Comparison of ENCODE assay signal across 15 cellular contexts in genomic region chr9:75389096-75389495, GRCh38.
DNase-seq lines count a peak whose midpoint lies in the region; ATAC-seq and TF ChIP-seq lines count a peak whose summit lies in the region.
"Had no signal": no experiment of that assay in that cellular context is flagged by ENCODE, and none has a peak within 500 bp of the region (broad histone marks: within the 10 kb centered on the region; RNA-seq: fewer than 3 reads in every experiment).

No MANE protein-coding gene starts in this region.

- peak overlapping the region; percentile 3 to 40 for H3K27ac ChIP-seq in tibial artery
- H3K27ac ChIP-seq: A549, C4-2B had no signal

- ATAC-seq in HG03135 (IDR thresholded peaks at IDR 0.05; ENCODE audit: unreplicated experiment): no peak
- ATAC-seq in HG03097 (IDR thresholded peaks at IDR 0.05; ENCODE audit: low FRiP score, unreplicated experiment): no peak
- ATAC-seq: A549 had no signal

- DNase-seq in M059J (ENCODE audit: low read depth) (peak; percentile 18), astrocyte of the spinal cord (ENCODE audit: low read depth, low spot score) (peak; percentile 20), myocyte (ENCODE audit: low read depth) (peak; percentile 10), tibial artery (no peak)
- DNase-seq in NK-92 treated with Interleukin-12 subunit alpha and Interleukin-12 subunit beta, amount 100 ng/mL, for 24 hours (lab: John Stamatoyannopoulos, UW): no peak
- DNase-seq: BE2C; CD4-positive, alpha-beta memory T cell; DMS153; EL; HFFc6 had no signal

- no peaks in the 10 kb centered on the region for H3K27me3 ChIP-seq in tibial artery
- H3K27me3 ChIP-seq: BE2C had no signal

- intact Hi-C loops in tibial artery (cut with DNase I; ENCODE audit: low total_unique reads): no loop called here

- peaks cover 0 to 28% (median 12%) of the 10 kb centered on the region in 4 donors for H3K4me1 ChIP-seq in tibial artery
- H3K4me1 ChIP-seq: A549, BE2C, HAP-1 had no signal

- TF ChIP-seq CTCF in astrocyte of the spinal cord (IDR thresholded peaks at IDR 0.05; ENCODE audit: low read depth, low read length): no peak
- no peak for TF ChIP-seq CTCF in tibial artery (IDR thresholded peaks at IDR 0.05)

- H3K9me3 ChIP-seq in tibial artery: peaks cover 0 to 20% (median 0%) of the 10 kb centered on the region in 3 donors
- H3K9me3 ChIP-seq: A549, BE2C had no signal

- no peaks in the 10 kb centered on the region for H3K36me3 ChIP-seq in tibial artery
- H3K36me3 ChIP-seq: BE2C, HAP-1 had no signal

- H3K4me3 ChIP-seq in astrocyte of the spinal cord (ENCODE audit: low read depth, low read length) (no peak overlapping the region), tibial artery (no peak overlapping the region)
- H3K4me3 ChIP-seq: A549, HAP-1 had no signal

- in situ Hi-C loops in astrocyte of the spinal cord (cut with HindIII; ENCODE audit: low sequenced_read_pairs): no loop called here

Comparison
In these comparisons a context has a peak if more than half of its experiments do, and no peak if none do; other contexts are left out.
1. DNase-seq: peak in M059J (single experiment), astrocyte of the spinal cord (single experiment) and myocyte (single experiment); none in tibial artery (0 of 2) and NK-92 treated with Interleukin-12 subunit alpha and Interleukin-12 subunit beta, amount 100 ng/mL, for 24 hours (single experiment).